Comparison of ENCODE assay signal across 24 cellular contexts in genomic region chr1:243249214-243249613, GRCh38. TPM values are rescaled to one million over a fixed set of nuclear protein-coding genes. Genes with fewer than 3 reads are reported as not detected.
DNase-seq lines count a peak whose midpoint lies in the region; ATAC-seq, FAIRE-seq and TF ChIP-seq lines count a peak whose summit lies in the region.
"Had no signal": no experiment of that assay in that cellular context is flagged by ENCODE, and none has a peak within 500 bp of the region (broad histone marks: within the 10 kb centered on the region; RNA-seq: fewer than 3 reads in every experiment).

No MANE protein-coding gene starts in this region.

- no peak overlapping the region for H3K4me2 ChIP-seq in A549
- H3K4me2 ChIP-seq in GM12878 (ENCODE audit: control insufficient read depth, insufficient read depth): peak overlapping the region; percentile 15; the same call in 1 of the 2 replicates

- no peaks in the 10 kb centered on the region for H3K27me3 ChIP-seq in CD4-positive, CD25-positive, alpha-beta regulatory T cell (ENCODE audit: control insufficient read depth, insufficient read depth, low read length)
- H3K27me3 ChIP-seq in GM12878 (replicated peaks in 1 of 2; ENCODE audit: control insufficient read depth in 2 of 2, insufficient read depth in 2 of 2, low read length in 1 of 2): no peaks in the 10 kb centered on the region
- no peaks in the 10 kb centered on the region for H3K27me3 ChIP-seq in psoas muscle (ENCODE audit: insufficient read depth in 3 of 3, low read length in 2 of 3)
- no peaks in the 10 kb centered on the region for H3K27me3 ChIP-seq in prostate gland (replicated peaks; ENCODE audit: insufficient read depth)

- no peaks in the 10 kb centered on the region for H3K36me3 ChIP-seq in CD4-positive, CD25-positive, alpha-beta regulatory T cell (ENCODE audit: control insufficient read depth, insufficient read depth, low read length)
- H3K36me3 ChIP-seq in GM12878 (ENCODE audit: control insufficient read depth in 2 of 2, insufficient read depth in 2 of 2, low read length in 1 of 2) (no peaks in the 10 kb centered on the region; a peak in 1 of 4 replicates), psoas muscle (ENCODE audit: insufficient read depth in 1 of 2, low read depth in 1 of 2) (no peaks in the 10 kb centered on the region), prostate gland (no peaks in the 10 kb centered on the region)

- no peak overlapping the region for H2AFZ ChIP-seq in GM12878 (ENCODE audit: control insufficient read depth, low read depth, low read length)

- in situ Hi-C loops in GM12878 (cut with MboI): no loop called here

- TF ChIP-seq RAD21 in A549 (conservative IDR thresholded peaks at IDR 0.05 in 1 of 2, IDR thresholded peaks at IDR 0.05 in 1 of 2): no peak
- TF ChIP-seq RAD21 in GM12878 (IDR thresholded peaks at IDR 0.05; ENCODE audit: insufficient read depth, low read depth, low read length): no peak

- TF ChIP-seq POLR2A in A549 (IDR thresholded peaks at IDR 0.05; ENCODE audit: low read length) (no peak), GM12878 (IDR thresholded peaks at IDR 0.05; ENCODE audit: low read depth, low read length) (no peak), prostate gland (IDR thresholded peaks at IDR 0.05) (no peak)

- H4K20me1 ChIP-seq in GM12878 (ENCODE audit: control insufficient read depth, insufficient read depth): no peaks in the 10 kb centered on the region

- no peak overlapping the region for H3K27ac ChIP-seq in A549
- no peak overlapping the region for H3K27ac ChIP-seq in CD4-positive, CD25-positive, alpha-beta regulatory T cell (ENCODE audit: insufficient read depth, low read length, poor library complexity, severe bottlenecking)
- no peak overlapping the region for H3K27ac ChIP-seq in GM12878 (ENCODE audit: control insufficient read depth, insufficient read depth)
- H3K27ac ChIP-seq in psoas muscle: peak overlapping the region; percentile 97
- H3K27ac ChIP-seq in prostate gland: no peak overlapping the region
- H3K27ac ChIP-seq: RWPE1 had no signal

- no TSS peak for BruUV-seq in GM12878 (replicated peaks; lab: Mats Ljungman, UMichigan)

- peak overlapping the region in 2 of 3 donors; percentile 10 to 44 for H3K27ac Mint-ChIP-seq in CD4-positive, CD25-positive, alpha-beta regulatory T cell

- H3K27me3 Mint-ChIP-seq in CD4-positive, CD25-positive, alpha-beta regulatory T cell: peaks cover 1% of the 10 kb centered on the region

- no peaks in the 10 kb centered on the region for H3K9me3 ChIP-seq in A549
- H3K9me3 ChIP-seq in CD4-positive, CD25-positive, alpha-beta regulatory T cell (ENCODE audit: control insufficient read depth in 2 of 2, low read length in 2 of 2): no peaks in the 10 kb centered on the region
- H3K9me3 ChIP-seq in GM12878 (replicated peaks; ENCODE audit: control insufficient read depth, insufficient read depth, low read length): no peaks in the 10 kb centered on the region; the same call in 2 of the 3 replicates
- no peaks in the 10 kb centered on the region for H3K9me3 ChIP-seq in psoas muscle
- no peaks in the 10 kb centered on the region for H3K9me3 ChIP-seq in prostate gland

- WGBS in A549 (ENCODE audit: missing lambda C conversion rate): 93% methylated on average over 3 of the region's 3 CpGs
- 96% methylated on average over 3 of the region's 3 CpGs for WGBS in GM12878 (ENCODE audit: insufficient coverage, insufficient replicate concordance, low lambda C conversion rate, missing lambda C conversion rate)
- WGBS in psoas muscle, 3 donors: 72 to 96% (median 72%) methylated on average over 3 of the region's 3 CpGs
- 97% methylated on average over 3 of the region's 3 CpGs for WGBS in prostate gland

- H3K4me3 ChIP-seq in A549: no peak overlapping the region
- no peak overlapping the region for H3K4me3 ChIP-seq in CD4-positive, CD25-positive, alpha-beta regulatory T cell (ENCODE audit: low read depth, low read length)
- no peak overlapping the region for H3K4me3 ChIP-seq in GM12878
- H3K4me3 ChIP-seq in psoas muscle: peak overlapping the region; percentile 49
- H3K4me3 ChIP-seq in prostate gland: no peak overlapping the region

- no peak overlapping the region for H3K4me3 Mint-ChIP-seq in CD4-positive, CD25-positive, alpha-beta regulatory T cell
- H3K4me3 Mint-ChIP-seq: CD14-positive monocyte had no signal

- intact Hi-C loops in GM12878 (cut with micrococcal nuclease; ENCODE audit: unreplicated experiment) (no loop called here), psoas muscle (cut with DNase I) (no loop called here), prostate gland (cut with DNase I) (no loop called here)

- CTCF ChIA-PET in A549 (lab: Yijun Ruan, JAX) (no interaction called here), GM12878 (lab: Yijun Ruan, JAX) (no interaction called here)

- DNase-seq in A549 (ENCODE audit: low read depth in 1 of 2, low spot score in 1 of 2) (no peak), GM12878 (ENCODE audit: low read depth, low spot score) (no peak), psoas muscle (no peak), T-helper 1 cell (no peak), prostate gland (ENCODE audit: low spot score) (no peak)
- no peak for DNase-seq in CD4-positive, CD25-positive, alpha-beta regulatory T cell
- no peak for DNase-seq in stimulated activated CD4-positive, alpha-beta T cell treated with anti-CD3 and anti-CD28 coated beads, Interleukin-4, amount 100 ng/mL, for 1 hour
- DNase-seq: DMS153, HCEC 1CT, KG1, NCI-H1092, NCI-H1417 treated with DMSO at 0.1 percent for 48 hours, NCI-H1694 treated with DMSO at 0.1 percent for 48 hours, NCI-H2081 treated with DMSO at 0.1 percent for 48 hours, NCI-H2171, NCI-H226, NCI-H510A, NCI-H69, SHP77 had no signal

- no peak overlapping the region for H3K9ac ChIP-seq in GM12878 (ENCODE audit: control insufficient read depth, insufficient read depth, low read length)

- no peak for FAIRE-seq in A549 (lab: Jason Lieb, UNC)
- no peak for FAIRE-seq in GM12878 (lab: Jason Lieb, UNC)
- FAIRE-seq: GM18507, H1 had no signal

- H3K4me1 Mint-ChIP-seq in CD4-positive, CD25-positive, alpha-beta regulatory T cell: peaks cover 28 to 53% (median 36%) of the 10 kb centered on the region in 4 donors

- peaks cover 86% of the 10 kb centered on the region for H3K79me2 ChIP-seq in GM12878 (ENCODE audit: control insufficient read depth, insufficient read depth, low read length)

- RAD21 ChIA-PET in GM12878 (lab: Charles Lee; ENCODE audit: unreplicated experiment): no interaction called here

- ATAC-seq in A549 (no peak), GM12878 (no peak), psoas muscle (no peak)
- no peak for ATAC-seq in CD4-positive, CD25-positive, alpha-beta regulatory T cell (ENCODE audit: low read depth in 2 of 2)
- ATAC-seq: Panc1 had no signal

- H3K4me1 ChIP-seq in A549 (peaks cover 28% of the 10 kb centered on the region), GM12878 (ENCODE audit: control insufficient read depth, insufficient read depth, low read length) (peaks cover 8% of the 10 kb centered on the region; the same call in 1 of the 2 replicates), psoas muscle (peaks cover 72% of the 10 kb centered on the region), prostate gland (replicated peaks) (no peaks in the 10 kb centered on the region)
- H3K4me1 ChIP-seq in CD4-positive, CD25-positive, alpha-beta regulatory T cell (ENCODE audit: control insufficient read depth, insufficient read depth, low read length, poor library complexity, severe bottlenecking): peaks cover 16% of the 10 kb centered on the region

- H3K9me3 Mint-ChIP-seq in CD4-positive, CD25-positive, alpha-beta regulatory T cell: no peaks in the 10 kb centered on the region

- SMC1A ChIA-PET in GM12878 (lab: Charles Lee; ENCODE audit: uncharacterized antibody, unreplicated experiment): interaction anchor here (0.6 to 1.5 kb wide), 4 partner anchors 11 to 18 kb away, joined by 3 to 4 read pairs (median 4); no protein-coding TSS in a partner anchor

- TF ChIP-seq CTCF in A549 (IDR thresholded peaks at IDR 0.05) (no peak), GM12878 (IDR thresholded peaks at IDR 0.05 in 2 of 3, conservative IDR thresholded peaks at IDR 0.05 in 1 of 3; ENCODE audit: control insufficient read depth in 2 of 3, extremely low read depth in 1 of 3, insufficient read depth in 1 of 3, low read depth in 3 of 3, low read length in 3 of 3) (no peak), psoas muscle (IDR thresholded peaks at IDR 0.05) (no peak), prostate gland (IDR thresholded peaks at IDR 0.05) (no peak)

- no peak for TF ChIP-seq EP300 in A549 (IDR thresholded peaks at IDR 0.05)
- no peak for TF ChIP-seq EP300 in GM12878 (IDR thresholded peaks at IDR 0.05; ENCODE audit: borderline replicate concordance in 1 of 2, control insufficient read depth in 1 of 2, low read depth in 2 of 2, low read length in 2 of 2)

- POLR2A ChIA-PET in A549 (lab: Yijun Ruan, JAX) (no interaction called here), GM12878 (lab: Charles Lee) (no interaction called here)

- H3K36me3 Mint-ChIP-seq in CD4-positive, CD25-positive, alpha-beta regulatory T cell: peaks cover 2% of the 10 kb centered on the region

RNA-seq across cellular contexts. Expression of gene CEP170, which starts 5.9 kb away (rescaled TPM):
- polyA plus RNA-seq in A549 (2011; rRNA removed) (59.9 and 69.6 TPM in 2 replicates), A549 (2017; fragmentation: RNase III; extraction: RNeasy Plus Mini Kit Qiagen cat#74134 plus additional on column Dnase treatment) (30.4 to 32.6 TPM (median 31.0 TPM) in 3 replicates), GM12878 (2011; rRNA removed) (58.9 and 78.3 TPM in 2 replicates), GM12878 (2014; fragmentation: Illumina TruSeq; extraction: Trizol) (51.3 and 59.7 TPM in 2 replicates), GM12878 (2014; fragmentation: Nextera tagmentation; extraction: Ambion mirVana) (10 to 100 TPM; 15.0 to 16.8 TPM), GM12878 (2014; rRNA removed) (24.6 and 37.5 TPM in 2 replicates), GM12878 (2016; fragmentation: Nextera tagmentation; extraction: Ambion mirVana) (10 to 100 TPM; 27.0 to 34.4 TPM), psoas muscle (10 to 100 TPM in 2 of 3 donors, 1 to 10 TPM in 1; 9.1 to 22.9 (median 10.7) TPM)
- 14.1 and 14.6 TPM in 2 replicates for polyA plus RNA-seq in A549 (2012; cell fraction: cytosol; rRNA removed)
- 19.0 and 21.8 TPM in 2 replicates for polyA plus RNA-seq in A549 (2012; cell fraction: nucleus; rRNA removed)
- 66.5 and 87.3 TPM in 2 replicates for polyA minus RNA-seq in A549 (2011; rRNA and poly(A)+ RNA removed)
- 35.5 TPM for total RNA-seq in CD4-positive, CD25-positive, alpha-beta regulatory T cell
- 10 to 100 TPM in 1 of 4 donors, 1 to 10 TPM in 3; 6.8 to 13.0 (median 8.1) TPM for polyA plus RNA-seq in CD4-positive, CD25-positive, alpha-beta regulatory T cell
- 184 and 188 TPM in 2 replicates for total RNA-seq in GM12878 (2013; cell fraction: nucleolus; rRNA removed)
- total RNA-seq in GM12878 (2014; rRNA removed) (42.9 and 58.5 TPM in 2 replicates), GM12878 (2014; rRNA removed; fragmentation: Illumina TruSeq; extraction: Trizol) (65.6 and 67.3 TPM in 2 replicates), GM12878 (2021) (49.4 and 56.5 TPM in 2 replicates), psoas muscle (10 to 100 TPM; 22.8 to 35.1 (median 28.6) TPM), prostate gland (10 to 100 TPM in 1 of 2 donors, 1 to 10 TPM in 1; 9.7 to 31.4 TPM)
- polyA plus RNA-seq in GM12878 (2011; ENCODE audit: low read depth): 21.5 TPM
- 26.2 and 27.3 TPM in 2 replicates for polyA plus RNA-seq in GM12878 (2011; cell fraction: cytosol; rRNA removed)
- polyA plus RNA-seq in GM12878 (2011; cell fraction: nucleus; rRNA removed): 51.2 and 55.9 TPM in 2 replicates
- 25.3 and 26.9 TPM in 2 replicates for polyA plus RNA-seq in GM12878 (2012)
- 68.3 and 80.1 TPM in 2 replicates for polyA minus RNA-seq in GM12878 (2011; rRNA and poly(A)+ RNA removed)
- 24.4 and 26.5 TPM in 2 replicates for polyA minus RNA-seq in GM12878 (2011; cell fraction: cytosol; rRNA and poly(A)+ RNA removed)
- 92.7 and 137 TPM in 2 replicates for polyA minus RNA-seq in GM12878 (2011; cell fraction: nucleus; rRNA and poly(A)+ RNA removed)

RNA-seq across cellular contexts. Expression of gene SDCCAG8, which starts 6.6 kb away (rescaled TPM):
- 59.3 and 64.8 TPM in 2 replicates for polyA plus RNA-seq in A549 (2011; rRNA removed)
- polyA plus RNA-seq in A549 (2012; cell fraction: cytosol; rRNA removed): 79.9 and 95.6 TPM in 2 replicates
- polyA plus RNA-seq in A549 (2012; cell fraction: nucleus; rRNA removed): 40.9 and 51.4 TPM in 2 replicates
- polyA plus RNA-seq in A549 (2017; fragmentation: RNase III; extraction: RNeasy Plus Mini Kit Qiagen cat#74134 plus additional on column Dnase treatment): 44.3 to 52.5 TPM (median 48.8 TPM) in 3 replicates
- 12.6 and 20.8 TPM in 2 replicates for polyA minus RNA-seq in A549 (2011; rRNA and poly(A)+ RNA removed)
- total RNA-seq in CD4-positive, CD25-positive, alpha-beta regulatory T cell: 28.0 TPM
- polyA plus RNA-seq in CD4-positive, CD25-positive, alpha-beta regulatory T cell: 10 to 100 TPM; 19.4 to 28.5 (median 22.1) TPM
- total RNA-seq in GM12878 (2013; cell fraction: nucleolus; rRNA removed): 95.1 and 111 TPM in 2 replicates
- 17.7 and 18.5 TPM in 2 replicates for total RNA-seq in GM12878 (2014; rRNA removed)
- total RNA-seq in GM12878 (2014; rRNA removed; fragmentation: Illumina TruSeq; extraction: Trizol): 21.1 and 23.8 TPM in 2 replicates
- 15.0 and 17.5 TPM in 2 replicates for total RNA-seq in GM12878 (2021)
- 10.5 TPM for polyA plus RNA-seq in GM12878 (2011; ENCODE audit: low read depth)
- polyA plus RNA-seq in GM12878 (2011; rRNA removed): 23.4 and 40.8 TPM in 2 replicates
- 10.6 and 14.2 TPM in 2 replicates for polyA plus RNA-seq in GM12878 (2011; cell fraction: cytosol; rRNA removed)
- polyA plus RNA-seq in GM12878 (2011; cell fraction: nucleus; rRNA removed): 19.5 and 20.8 TPM in 2 replicates
- polyA plus RNA-seq in GM12878 (2012): 21.3 and 21.5 TPM in 2 replicates
- polyA plus RNA-seq in GM12878 (2014; fragmentation: Illumina TruSeq; extraction: Trizol): 18.4 and 20.1 TPM in 2 replicates
- 10 to 100 TPM; 18.8 to 21.5 TPM for polyA plus RNA-seq in GM12878 (2014; fragmentation: Nextera tagmentation; extraction: Ambion mirVana)
- 10.2 and 17.9 TPM in 2 replicates for polyA plus RNA-seq in GM12878 (2014; rRNA removed)
- 10 to 100 TPM; 24.1 to 25.6 TPM for polyA plus RNA-seq in GM12878 (2016; fragmentation: Nextera tagmentation; extraction: Ambion mirVana)
- polyA minus RNA-seq in GM12878 (2011; rRNA and poly(A)+ RNA removed): 22.8 and 40.5 TPM in 2 replicates
- polyA minus RNA-seq in GM12878 (2011; cell fraction: cytosol; rRNA and poly(A)+ RNA removed): 7.4 and 10.2 TPM in 2 replicates
- 18.7 and 20.3 TPM in 2 replicates for polyA minus RNA-seq in GM12878 (2011; cell fraction: nucleus; rRNA and poly(A)+ RNA removed)
- total RNA-seq in psoas muscle: 10 to 100 TPM; 20.9 to 27.6 (median 24.4) TPM
- polyA plus RNA-seq in psoas muscle: 10 to 100 TPM in 1 of 3 donors, 1 to 10 TPM in 2; 6.4 to 17.4 (median 9.8) TPM
- 10 to 100 TPM; 41.7 to 55.6 TPM for total RNA-seq in prostate gland
